8 cellular contexts compared by ENCODE assay signal in the genomic region with DNA sequence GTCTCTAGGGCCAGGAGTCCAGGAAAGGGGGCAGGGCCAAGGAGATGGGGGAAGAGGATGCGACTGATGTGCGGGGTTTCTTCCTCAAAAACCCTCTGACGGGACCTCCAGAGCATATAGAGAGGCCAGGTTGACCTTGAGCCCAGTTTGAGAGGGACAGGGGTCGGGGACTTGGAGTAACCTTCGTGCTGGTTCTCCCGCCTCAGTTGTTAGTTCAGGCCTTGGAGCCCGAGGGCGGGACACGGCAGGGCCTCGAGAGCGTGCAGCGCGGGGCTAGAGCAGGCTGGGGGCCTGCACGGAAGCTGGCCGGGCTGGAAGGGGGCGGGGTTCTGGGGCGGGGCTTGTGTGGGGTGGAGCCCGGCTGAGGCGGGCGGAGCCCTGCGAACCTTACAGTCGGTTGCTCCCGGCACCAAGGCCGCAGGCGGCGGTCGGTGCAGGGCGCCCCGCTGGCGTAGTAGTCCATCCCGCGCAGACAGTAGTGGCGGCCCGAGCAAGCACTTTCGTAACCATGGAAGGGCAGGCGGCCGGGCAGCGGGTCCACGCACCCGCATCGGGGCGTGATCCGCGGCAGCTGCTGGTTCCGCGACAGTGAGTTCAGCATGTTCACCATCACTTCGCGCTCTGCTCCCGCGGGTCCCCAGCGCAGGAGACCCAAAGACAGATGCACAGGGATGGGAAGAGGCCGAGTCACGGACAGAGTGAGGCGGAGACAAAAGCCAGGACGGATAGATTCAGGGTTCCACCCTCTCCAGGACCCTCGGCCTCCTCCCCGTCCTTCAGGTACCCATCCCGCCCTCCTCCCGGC. TPM values are rescaled to one million over a fixed set of nuclear protein-coding genes. Genes with fewer than 3 reads are reported as not detected.
DNase-seq lines count a peak whose midpoint lies in the region; ATAC-seq and TF ChIP-seq lines count a peak whose summit lies in the region.

No MANE protein-coding gene starts in this region.

- peak overlapping the region; percentile 66 to 69 for H3K9ac ChIP-seq in duodenal mucosa (ENCODE audit: low read depth in 1 of 2, low read length in 2 of 2)

- no peak for TF ChIP-seq CTCF in right lobe of liver (IDR thresholded peaks at IDR 0.05)

- H3K4me1 ChIP-seq in duodenal mucosa (ENCODE audit: control insufficient read depth in 1 of 2, insufficient read depth in 2 of 2, low read length in 2 of 2) (peaks cover 28 to 44% of the 10 kb centered on the region in 2 donors), right lobe of liver (peaks cover 0 to 26% (median 2%) of the 10 kb centered on the region in 4 donors)

- CTCF ChIA-PET in activated CD4-positive, alpha-beta memory T cell treated with anti-CD3 and anti-CD28 coated beads, Interleukin-2, amount 10 ng/mL, durations not matched to agents 7 days and 5 days (lab: Charles Lee) = interaction anchor here (0.6 to 7.0 kb wide), 4 partner anchors 23 to 127 kb away, joined by 3 to 109 read pairs (median 7); no protein-coding TSS in a partner anchor

- POLR2A ChIA-PET in activated CD4-positive, alpha-beta memory T cell treated with anti-CD3 and anti-CD28 coated beads, Interleukin-2, amount 10 ng/mL, durations not matched to agents 7 days and 5 days (lab: Charles Lee) = interaction anchor here (0.6 to 1.8 kb wide), 3 partner anchors 12 to 323 kb away, joined by 3 to 9 read pairs (median 3); no protein-coding TSS in a partner anchor

- peak; percentile 74 for TF ChIP-seq POLR2A in right lobe of liver (IDR thresholded peaks at IDR 0.05)

- peak overlapping the region; percentile 80 for H3K4me3 Mint-ChIP-seq in activated CD4-positive, alpha-beta memory T cell treated with anti-CD3 and anti-CD28 coated beads, Interleukin-2, amount 10 ng/mL, durations not matched to agents 7 days and 5 days

- 8% methylated on average over 5 of the region's 59 CpGs for WGBS in right lobe of liver (ENCODE audit: insufficient coverage, low coverage, low lambda C conversion rate, missing lambda C conversion rate)

- peak; percentile 37 for ATAC-seq in HG02610 (IDR thresholded peaks at IDR 0.05; ENCODE audit: unreplicated experiment)
- peak; percentile 60 to 68 (median 65) for ATAC-seq in right lobe of liver
- ATAC-seq in HG02852 (IDR thresholded peaks at IDR 0.05; ENCODE audit: unreplicated experiment) = no peak

- DNase-seq in DMS 273 (lab: John Stamatoyannopoulos, UW; ENCODE audit: unreplicated experiment) = peak; percentile 75
- peak; percentile 56 for DNase-seq in NCI-H526 treated with DMSO at 0.1 percent for 48 hours (lab: John Stamatoyannopoulos, UW)
- peak; percentile 85 for DNase-seq in activated CD4-positive, alpha-beta memory T cell treated with anti-CD3 and anti-CD28 coated beads, Interleukin-2, amount 10 ng/mL, durations not matched to agents 7 days and 5 days
- peak; percentile 86 to 92 (median 89) for DNase-seq in right lobe of liver
- peak; percentile 66 to 75 for DNase-seq in stimulated activated CD4-positive, alpha-beta T cell treated with anti-CD3 and anti-CD28 coated beads, Interleukin-2, amount 100 ng/mL, for 48 hours

- H3K27me3 ChIP-seq in duodenal mucosa (ENCODE audit: control insufficient read depth in 1 of 2, insufficient read depth in 2 of 2, low read length in 2 of 2) (no peaks in the 10 kb centered on the region), right lobe of liver (no peaks in the 10 kb centered on the region)

- peaks cover 12% of the 10 kb centered on the region for H3K27me3 Mint-ChIP-seq in activated CD4-positive, alpha-beta memory T cell treated with anti-CD3 and anti-CD28 coated beads, Interleukin-2, amount 10 ng/mL, durations not matched to agents 7 days and 5 days

- intact Hi-C loops in right lobe of liver (cut with DNase I) = no loop called here

- no peaks in the 10 kb centered on the region for H3K9me3 Mint-ChIP-seq in activated CD4-positive, alpha-beta memory T cell treated with anti-CD3 and anti-CD28 coated beads, Interleukin-2, amount 10 ng/mL, durations not matched to agents 7 days and 5 days

- H3K36me3 ChIP-seq in duodenal mucosa (ENCODE audit: control insufficient read depth in 1 of 2, insufficient read depth in 2 of 2, low read length in 2 of 2) (no peaks in the 10 kb centered on the region), right lobe of liver (no peaks in the 10 kb centered on the region)

- no peaks in the 10 kb centered on the region for H3K36me3 Mint-ChIP-seq in activated CD4-positive, alpha-beta memory T cell treated with anti-CD3 and anti-CD28 coated beads, Interleukin-2, amount 10 ng/mL, durations not matched to agents 7 days and 5 days (ENCODE audit: low read depth)

- H3K27ac Mint-ChIP-seq in activated CD4-positive, alpha-beta memory T cell treated with anti-CD3 and anti-CD28 coated beads, Interleukin-2, amount 10 ng/mL, durations not matched to agents 7 days and 5 days = peak overlapping the region; percentile 55

- H3K4me1 Mint-ChIP-seq in activated CD4-positive, alpha-beta memory T cell treated with anti-CD3 and anti-CD28 coated beads, Interleukin-2, amount 10 ng/mL, durations not matched to agents 7 days and 5 days = peaks cover 40% of the 10 kb centered on the region

- peak overlapping the region; percentile 61 for H3K27ac ChIP-seq in duodenal mucosa (ENCODE audit: low read depth, low read length)
- H3K27ac ChIP-seq in right lobe of liver = peak overlapping the region in 1 of 3 donors; percentile 18

- peak overlapping the region; percentile 83 to 84 for H3K4me3 ChIP-seq in duodenal mucosa (ENCODE audit: low read depth in 1 of 2, low read length in 2 of 2)
- H3K4me3 ChIP-seq in right lobe of liver = peak overlapping the region; percentile 45 to 61 (median 48)

- H3K9me3 ChIP-seq in duodenal mucosa (ENCODE audit: control insufficient read depth in 1 of 2, low read length in 2 of 2) (no peaks in the 10 kb centered on the region), right lobe of liver (no peaks in the 10 kb centered on the region)

RNA-seq across cellular contexts. Expression of gene MYORG, which starts 4.0 kb away (rescaled TPM):
- 1 to 10 TPM; 2.7 to 4.7 TPM for total RNA-seq in activated CD4-positive, alpha-beta memory T cell treated with anti-CD3 and anti-CD28 coated beads, Interleukin-2, amount 10 ng/mL, durations not matched to agents 7 days and 5 days
- total RNA-seq in right lobe of liver = 10 to 100 TPM; 27.1 to 73.6 (median 36.0) TPM

RNA-seq across cellular contexts. Expression of gene NUDT2, which starts 51.3 kb away (rescaled TPM):
- 10 to 100 TPM; 33.3 to 35.0 TPM for total RNA-seq in activated CD4-positive, alpha-beta memory T cell treated with anti-CD3 and anti-CD28 coated beads, Interleukin-2, amount 10 ng/mL, durations not matched to agents 7 days and 5 days
- total RNA-seq in right lobe of liver = 10 to 100 TPM in 4 of 6 experiments, 1 to 10 TPM in 2; 4.9 to 13.7 (median 11.2) TPM

RNA-seq across cellular contexts. Expression of gene KIF24, which starts 51.6 kb away (rescaled TPM):
- total RNA-seq in activated CD4-positive, alpha-beta memory T cell treated with anti-CD3 and anti-CD28 coated beads, Interleukin-2, amount 10 ng/mL, durations not matched to agents 7 days and 5 days = 1 to 10 TPM; 8.4 to 8.6 TPM
- total RNA-seq in right lobe of liver = under 1 TPM; 0.14 to 0.74 (median 0.24) TPM

Comparison
In these comparisons a context has a peak if more than half of its experiments do, and no peak if none do; other contexts are left out.
1. RNA of gene MYORG, which starts 4.0 kb away (total RNA-seq): 27.1 to 73.6 TPM in right lobe of liver; 2.7 to 4.7 TPM in activated CD4-positive, alpha-beta memory T cell treated with anti-CD3 and anti-CD28 coated beads, Interleukin-2, amount 10 ng/mL, durations not matched to agents 7 days and 5 days; every median in the first group is over 4 times any median in the second.
2. RNA of gene KIF24, which starts 51.6 kb away (total RNA-seq): 8.4 to 8.6 TPM in activated CD4-positive, alpha-beta memory T cell treated with anti-CD3 and anti-CD28 coated beads, Interleukin-2, amount 10 ng/mL, durations not matched to agents 7 days and 5 days; 0.14 to 0.74 TPM in right lobe of liver; every median in the first group is over 4 times any median in the second.
3. Peak in every context shown above with its lines, with median percentiles within 50 percentile points of each other: DNase-seq.